Comparison of ENCODE assay signal across 1 cellular context in genomic region chrX:102847362-102847761, GRCh38.
TF ChIP-seq lines count a peak whose summit lies in the region.

No MANE protein-coding gene starts in this region.

TF ChIP-seq in SK-N-SH, 30 proteins besides CTCF, POLR2A, EP300 and RAD21:
- no peak for TF ChIP-seq GABPA (IDR thresholded peaks at IDR 0.05; ENCODE audit: low read depth)
- no peak for TF ChIP-seq SMC3 (IDR thresholded peaks at IDR 0.05; ENCODE audit: low read depth, low read length)
- TF ChIP-seq TEAD4 (IDR thresholded peaks at IDR 0.05; ENCODE audit: borderline replicate concordance, insufficient read depth) = no peak
- no peak for TF ChIP-seq SIN3A (IDR thresholded peaks at IDR 0.05; ENCODE audit: borderline replicate concordance, low read depth, low read length)
- TF ChIP-seq POLR2AphosphoS5 (IDR thresholded peaks at IDR 0.05; ENCODE audit: low read depth, low read length) = no peak
- no peak for TF ChIP-seq GATA2 (CRISPR knock-in tag; IDR thresholded peaks at IDR 0.05)
- no peak for TF ChIP-seq RCOR1 (IDR thresholded peaks at IDR 0.05; ENCODE audit: low read length)
- TF ChIP-seq EZH2phosphoT487 (IDR thresholded peaks at IDR 0.05; ENCODE audit: borderline replicate concordance, low read depth) = no peak
- TF ChIP-seq, protein P1, sequence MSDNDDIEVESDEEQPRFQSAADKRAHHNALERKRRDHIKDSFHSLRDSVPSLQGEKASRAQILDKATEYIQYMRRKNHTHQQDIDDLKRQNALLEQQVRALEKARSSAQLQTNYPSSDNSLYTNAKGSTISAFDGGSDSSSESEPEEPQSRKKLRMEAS (IDR thresholded peaks at IDR 0.05; ENCODE audit: low read depth) = no peak
- no peak for TF ChIP-seq TCF12 (IDR thresholded peaks at IDR 0.05)
- TF ChIP-seq, protein P2, sequence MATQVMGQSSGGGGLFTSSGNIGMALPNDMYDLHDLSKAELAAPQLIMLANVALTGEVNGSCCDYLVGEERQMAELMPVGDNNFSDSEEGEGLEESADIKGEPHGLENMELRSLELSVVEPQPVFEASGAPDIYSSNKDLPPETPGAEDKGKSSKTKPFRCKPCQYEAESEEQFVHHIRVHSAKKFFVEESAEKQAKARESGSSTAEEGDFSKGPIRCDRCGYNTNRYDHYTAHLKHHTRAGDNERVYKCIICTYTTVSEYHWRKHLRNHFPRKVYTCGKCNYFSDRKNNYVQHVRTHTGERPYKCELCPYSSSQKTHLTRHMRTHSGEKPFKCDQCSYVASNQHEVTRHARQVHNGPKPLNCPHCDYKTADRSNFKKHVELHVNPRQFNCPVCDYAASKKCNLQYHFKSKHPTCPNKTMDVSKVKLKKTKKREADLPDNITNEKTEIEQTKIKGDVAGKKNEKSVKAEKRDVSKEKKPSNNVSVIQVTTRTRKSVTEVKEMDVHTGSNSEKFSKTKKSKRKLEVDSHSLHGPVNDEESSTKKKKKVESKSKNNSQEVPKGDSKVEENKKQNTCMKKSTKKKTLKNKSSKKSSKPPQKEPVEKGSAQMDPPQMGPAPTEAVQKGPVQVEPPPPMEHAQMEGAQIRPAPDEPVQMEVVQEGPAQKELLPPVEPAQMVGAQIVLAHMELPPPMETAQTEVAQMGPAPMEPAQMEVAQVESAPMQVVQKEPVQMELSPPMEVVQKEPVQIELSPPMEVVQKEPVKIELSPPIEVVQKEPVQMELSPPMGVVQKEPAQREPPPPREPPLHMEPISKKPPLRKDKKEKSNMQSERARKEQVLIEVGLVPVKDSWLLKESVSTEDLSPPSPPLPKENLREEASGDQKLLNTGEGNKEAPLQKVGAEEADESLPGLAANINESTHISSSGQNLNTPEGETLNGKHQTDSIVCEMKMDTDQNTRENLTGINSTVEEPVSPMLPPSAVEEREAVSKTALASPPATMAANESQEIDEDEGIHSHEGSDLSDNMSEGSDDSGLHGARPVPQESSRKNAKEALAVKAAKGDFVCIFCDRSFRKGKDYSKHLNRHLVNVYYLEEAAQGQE (IDR thresholded peaks at IDR 0.05; ENCODE audit: low read depth, low read length) = no peak
- TF ChIP-seq, protein P3, sequence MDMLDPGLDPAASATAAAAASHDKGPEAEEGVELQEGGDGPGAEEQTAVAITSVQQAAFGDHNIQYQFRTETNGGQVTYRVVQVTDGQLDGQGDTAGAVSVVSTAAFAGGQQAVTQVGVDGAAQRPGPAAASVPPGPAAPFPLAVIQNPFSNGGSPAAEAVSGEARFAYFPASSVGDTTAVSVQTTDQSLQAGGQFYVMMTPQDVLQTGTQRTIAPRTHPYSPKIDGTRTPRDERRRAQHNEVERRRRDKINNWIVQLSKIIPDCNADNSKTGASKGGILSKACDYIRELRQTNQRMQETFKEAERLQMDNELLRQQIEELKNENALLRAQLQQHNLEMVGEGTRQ (IDR thresholded peaks at IDR 0.05; ENCODE audit: borderline replicate concordance, low read depth, low read length) = no peak
- no peak for TF ChIP-seq FOXM1 (IDR thresholded peaks at IDR 0.05; ENCODE audit: low read depth)
- no peak for TF ChIP-seq NFIC (IDR thresholded peaks at IDR 0.05; ENCODE audit: borderline replicate concordance)
- no peak for TF ChIP-seq NRF1 (IDR thresholded peaks at IDR 0.05; ENCODE audit: low read depth, low read length)
- no peak for TF ChIP-seq CHD2 (IDR thresholded peaks at IDR 0.05; ENCODE audit: low read length, partially characterized antibody)
- no peak for TF ChIP-seq TAF1 (IDR thresholded peaks at IDR 0.05; ENCODE audit: borderline replicate concordance, low read depth, low read length)
- TF ChIP-seq FOXJ3 (CRISPR knock-in tag; IDR thresholded peaks at IDR 0.05) = no peak
